ENCODE assay signal across 30 cellular contexts in the genomic region with DNA sequence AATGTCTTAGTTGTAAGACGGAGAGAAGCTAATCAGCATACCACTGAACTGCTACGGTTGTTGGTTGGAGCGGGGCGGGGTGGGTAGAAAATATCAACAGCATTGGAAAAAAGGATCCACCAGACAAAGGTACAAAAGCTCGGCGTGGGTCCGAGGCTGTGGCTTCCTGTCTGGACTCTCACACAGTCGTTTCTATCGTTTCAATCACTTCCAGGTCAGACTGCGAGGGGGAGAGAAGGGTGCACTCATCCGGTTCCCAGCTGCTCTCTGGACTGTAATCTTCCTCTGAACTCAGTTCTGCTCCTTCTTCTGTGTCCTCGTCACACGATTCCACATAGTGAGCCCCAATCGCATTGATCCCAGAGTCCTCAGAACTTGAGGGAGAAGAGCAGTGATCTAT.
"Had no signal": no experiment of that assay in that cellular context is flagged by ENCODE, and none has a peak within 500 bp of the region (broad histone marks: within the 10 kb centered on the region; RNA-seq: fewer than 3 reads in every experiment).

No MANE protein-coding gene starts in this region.

- H3K4me1 ChIP-seq: adrenal gland, body of pancreas, colonic mucosa, esophagus squamous epithelium had no signal

- H3K4me3 Mint-ChIP-seq: activated CD4-positive, alpha-beta memory T cell treated with anti-CD3 and anti-CD28 coated beads for 36 hours; activated CD4-positive, alpha-beta T cell treated with anti-CD3 and anti-CD28 coated beads for 36 hours; activated CD4-positive, alpha-beta T cell treated with anti-CD3 and anti-CD28 coated beads, Interleukin-2, amount 10 ng/mL, durations not matched to agents 24 days and 14 days; activated CD8-positive, alpha-beta memory T cell treated with anti-CD3 and anti-CD28 coated beads, Interleukin-2, amount 10 ng/mL, durations not matched to agents 7 days and 5 days; activated CD8-positive, alpha-beta T cell treated with anti-CD3 and anti-CD28 coated beads, Interleukin-2, amount 10 ng/mL, durations not matched to agents 7 days and 5 days; activated naive CD4-positive, alpha-beta T cell treated with anti-CD3 and anti-CD28 coated beads for 36 hours; activated naive CD4-positive, alpha-beta T cell treated with anti-CD3 and anti-CD28 coated beads, Interleukin-2, amount 50 U/mL, for 24 hours; activated naive CD8-positive, alpha-beta T cell treated with anti-CD3 and anti-CD28 coated beads for 36 hours; activated naive CD8-positive, alpha-beta T cell treated with anti-CD3 and anti-CD28 coated beads, Interleukin-2, amount 50 U/mL, for 24 hours; activated T-helper 1 cell treated with anti-CD3 and anti-CD28 coated beads, Interleukin-12 subunit alpha, Interleukin-12 subunit beta, Interleukin-2, Interleukin-4 antibody, amounts not matched to agents 30 ng/mL and 10 ng/mL and 1 ng/mL, durations not matched to agents 14 hours and 24 hours and 36 hours had no signal

- H3K27me3 Mint-ChIP-seq: activated CD4-positive, alpha-beta memory T cell treated with anti-CD3 and anti-CD28 coated beads for 36 hours; activated naive CD8-positive, alpha-beta T cell treated with anti-CD3 and anti-CD28 coated beads for 36 hours had no signal

- H3K27ac ChIP-seq: adrenal gland, body of pancreas, colonic mucosa, epithelial cell of prostate, esophagus squamous epithelium, gastroesophageal sphincter had no signal

- H3K27me3 ChIP-seq: adrenal gland, body of pancreas, colonic mucosa, esophagus squamous epithelium, gastroesophageal sphincter had no signal

- H3K9me3 ChIP-seq: adrenal gland, body of pancreas, colonic mucosa, esophagus squamous epithelium, gastroesophageal sphincter had no signal

- H3K9me3 Mint-ChIP-seq: activated CD4-positive, alpha-beta memory T cell treated with anti-CD3 and anti-CD28 coated beads for 36 hours; activated CD4-positive, alpha-beta T cell treated with anti-CD3 and anti-CD28 coated beads, Interleukin-2, amount 10 ng/mL, durations not matched to agents 24 days and 14 days; activated naive CD4-positive, alpha-beta T cell treated with anti-CD3 and anti-CD28 coated beads for 36 hours; activated naive CD4-positive, alpha-beta T cell treated with anti-CD3 and anti-CD28 coated beads, Interleukin-2, amount 50 U/mL, for 24 hours; activated naive CD8-positive, alpha-beta T cell treated with anti-CD3 and anti-CD28 coated beads for 36 hours; activated naive CD8-positive, alpha-beta T cell treated with anti-CD3 and anti-CD28 coated beads, Interleukin-2, amount 50 U/mL, for 24 hours; activated T-helper 1 cell treated with anti-CD3 and anti-CD28 coated beads, Interleukin-12 subunit alpha, Interleukin-12 subunit beta, Interleukin-2, Interleukin-4 antibody, amounts not matched to agents 30 ng/mL and 10 ng/mL and 1 ng/mL, durations not matched to agents 14 hours and 24 hours and 36 hours; activated T-helper 2 cell treated with anti-CD3 and anti-CD28 coated beads, Interferon-gamma antibody, Interleukin-2, Interleukin-4, amounts not matched to agents 10 μg/mL and 5 μg/mL and 100 μg/mL, durations not matched to agents 14 hours and 24 hours and 36 hours had no signal

- H3K36me3 ChIP-seq: adrenal gland, colonic mucosa, esophagus squamous epithelium had no signal

- H3K36me3 Mint-ChIP-seq: activated CD4-positive, alpha-beta memory T cell treated with anti-CD3 and anti-CD28 coated beads for 36 hours; activated CD8-positive, alpha-beta memory T cell treated with anti-CD3 and anti-CD28 coated beads, Interleukin-2, amount 10 ng/mL, durations not matched to agents 7 days and 5 days; activated naive CD4-positive, alpha-beta T cell treated with anti-CD3 and anti-CD28 coated beads, Interleukin-2, amount 50 U/mL, for 24 hours; activated naive CD8-positive, alpha-beta T cell treated with anti-CD3 and anti-CD28 coated beads for 36 hours had no signal

- DNase-seq: activated CD4-positive, alpha-beta memory T cell treated with anti-CD3 and anti-CD28 coated beads for 36 hours; activated CD4-positive, alpha-beta T cell treated with anti-CD3 and anti-CD28 coated beads for 36 hours; activated CD4-positive, alpha-beta T cell treated with anti-CD3 and anti-CD28 coated beads, Interleukin-2, amount 10 ng/mL, durations not matched to agents 24 days and 14 days; activated CD4-positive, CD25-positive, alpha-beta regulatory T cell; activated CD4-positive, CD25-positive, alpha-beta regulatory T cell treated with anti-CD3 and anti-CD28 coated beads, Interleukin-2, amount 50 U/mL, for 72 hours; activated CD8-positive, alpha-beta memory T cell treated with anti-CD3 and anti-CD28 coated beads, Interleukin-2, amount 10 ng/mL, durations not matched to agents 7 days and 5 days; activated CD8-positive, alpha-beta memory T cell treated with anti-CD3 and anti-CD28 coated beads, Interleukin-2, amount 50 U/mL, for 4 hours; activated CD8-positive, alpha-beta T cell treated with anti-CD3 and anti-CD28 coated beads, Interleukin-2, amount 10 ng/mL, durations not matched to agents 7 days and 5 days; activated effector memory CD4-positive, alpha-beta T cell treated with anti-CD3 and anti-CD28 coated beads, Interleukin-2, amount 50 U/mL, for 16 hours; activated naive CD4-positive, alpha-beta T cell treated with anti-CD3 and anti-CD28 coated beads for 36 hours; activated naive CD8-positive, alpha-beta T cell treated with anti-CD3 and anti-CD28 coated beads for 36 hours; activated naive CD8-positive, alpha-beta T cell treated with anti-CD3 and anti-CD28 coated beads, Interleukin-2, amount 50 U/mL, for 24 hours; activated T-cell treated with anti-CD3 and anti-CD28 coated beads, Interleukin-2, amount 50 U/mL, for 1 hour; activated T-cell treated with anti-CD3 and anti-CD28 coated beads, Interleukin-2, amount 50 U/mL, for 48 hours; adrenal gland; amygdala; aorta; body of pancreas; caudate nucleus; cerebellar nuclear complex; colonic mucosa; effector CD8-positive, alpha-beta T cell; esophagus squamous epithelium; foreskin melanocyte; T-helper 2 cell had no signal

- ATAC-seq: activated CD4-positive, alpha-beta T cell treated with anti-CD3 and anti-CD28 coated beads for 36 hours; activated CD8-positive, alpha-beta memory T cell treated with anti-CD3 and anti-CD28 coated beads, Interleukin-2, amount 10 ng/mL, durations not matched to agents 7 days and 5 days; activated CD8-positive, alpha-beta T cell treated with anti-CD3 and anti-CD28 coated beads, Interleukin-2, amount 10 ng/mL, durations not matched to agents 7 days and 5 days; activated naive CD8-positive, alpha-beta T cell treated with anti-CD3 and anti-CD28 coated beads, Interleukin-2, amount 50 U/mL, for 24 hours; body of pancreas; gastroesophageal sphincter had no signal

- H3K4me1 Mint-ChIP-seq: activated CD4-positive, alpha-beta T cell treated with anti-CD3 and anti-CD28 coated beads for 36 hours; activated CD4-positive, alpha-beta T cell treated with anti-CD3 and anti-CD28 coated beads, Interleukin-2, amount 10 ng/mL, durations not matched to agents 24 days and 14 days; activated CD8-positive, alpha-beta memory T cell treated with anti-CD3 and anti-CD28 coated beads, Interleukin-2, amount 10 ng/mL, durations not matched to agents 7 days and 5 days; activated naive CD4-positive, alpha-beta T cell treated with anti-CD3 and anti-CD28 coated beads, Interleukin-2, amount 50 U/mL, for 24 hours; activated naive CD8-positive, alpha-beta T cell treated with anti-CD3 and anti-CD28 coated beads for 36 hours; activated naive CD8-positive, alpha-beta T cell treated with anti-CD3 and anti-CD28 coated beads, Interleukin-2, amount 50 U/mL, for 24 hours had no signal

- H3K4me3 ChIP-seq: adrenal gland, body of pancreas, colonic mucosa, esophagus squamous epithelium, gastroesophageal sphincter had no signal

- H3K27ac Mint-ChIP-seq: activated CD4-positive, alpha-beta memory T cell treated with anti-CD3 and anti-CD28 coated beads for 36 hours; activated CD4-positive, alpha-beta T cell treated with anti-CD3 and anti-CD28 coated beads for 36 hours; activated CD4-positive, alpha-beta T cell treated with anti-CD3 and anti-CD28 coated beads, Interleukin-2, amount 10 ng/mL, durations not matched to agents 24 days and 14 days; activated CD8-positive, alpha-beta memory T cell treated with anti-CD3 and anti-CD28 coated beads, Interleukin-2, amount 10 ng/mL, durations not matched to agents 7 days and 5 days; activated CD8-positive, alpha-beta T cell treated with anti-CD3 and anti-CD28 coated beads, Interleukin-2, amount 10 ng/mL, durations not matched to agents 7 days and 5 days; activated naive CD4-positive, alpha-beta T cell treated with anti-CD3 and anti-CD28 coated beads for 36 hours; activated naive CD4-positive, alpha-beta T cell treated with anti-CD3 and anti-CD28 coated beads, Interleukin-2, amount 50 U/mL, for 24 hours; activated naive CD8-positive, alpha-beta T cell treated with anti-CD3 and anti-CD28 coated beads for 36 hours; activated naive CD8-positive, alpha-beta T cell treated with anti-CD3 and anti-CD28 coated beads, Interleukin-2, amount 50 U/mL, for 24 hours; activated T-helper 1 cell treated with anti-CD3 and anti-CD28 coated beads, Interleukin-12 subunit alpha, Interleukin-12 subunit beta, Interleukin-2, Interleukin-4 antibody, amounts not matched to agents 30 ng/mL and 10 ng/mL and 1 ng/mL, durations not matched to agents 14 hours and 24 hours and 36 hours; activated T-helper 2 cell treated with anti-CD3 and anti-CD28 coated beads, Interferon-gamma antibody, Interleukin-2, Interleukin-4, amounts not matched to agents 10 μg/mL and 5 μg/mL and 100 μg/mL, durations not matched to agents 14 hours and 24 hours and 36 hours had no signal
